In the genomic region with DNA sequence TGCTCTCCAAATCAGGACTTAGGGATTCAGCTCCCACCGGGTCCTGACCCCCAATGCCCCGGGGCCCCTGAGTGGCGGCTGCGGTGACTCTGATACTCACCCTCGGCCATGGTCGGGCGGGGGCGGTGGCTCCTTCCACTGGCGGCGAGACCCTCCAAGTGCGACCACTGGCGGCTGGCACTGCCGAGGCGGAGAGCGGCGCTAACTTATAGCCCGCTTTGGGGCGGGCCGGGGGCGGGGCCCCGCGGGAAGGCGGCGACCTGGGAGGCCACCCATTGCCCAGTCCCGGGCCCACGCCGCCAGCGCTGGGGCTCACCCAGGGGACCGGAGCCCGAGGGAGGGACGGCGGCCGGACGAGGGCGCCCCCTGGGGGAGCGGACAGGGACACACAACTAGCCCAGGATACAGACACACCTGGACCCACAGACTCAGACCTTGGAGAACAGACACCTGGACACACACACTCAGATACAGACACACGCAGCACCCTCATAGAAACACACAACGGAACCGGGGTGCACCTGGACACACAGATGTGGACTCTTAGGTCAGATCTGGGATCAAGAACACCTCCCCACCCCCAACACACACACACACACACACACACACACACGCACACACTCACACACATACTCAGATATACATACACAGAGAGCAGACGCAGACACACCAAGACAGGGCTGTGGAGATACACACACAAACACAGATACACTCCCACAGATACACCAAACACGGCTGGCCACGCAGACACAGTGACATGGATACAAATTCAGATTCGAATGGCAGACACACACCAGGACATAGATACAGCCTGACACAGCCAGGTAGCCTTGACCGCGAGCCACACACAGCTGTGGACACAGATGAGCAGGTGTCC, we compare ENCODE assay signal across 1 cellular context.
TF ChIP-seq lines count a peak whose summit lies in the region.

TSS of gene TGM2 (minus strand) at position 182 of the 877 bp plus-strand sequence. CDS start at position 110, 72 bp downstream.

TF ChIP-seq in K562, 482 proteins besides CTCF, POLR2A, EP300 and RAD21 (continued from another document):
- TF ChIP-seq, protein P1, sequence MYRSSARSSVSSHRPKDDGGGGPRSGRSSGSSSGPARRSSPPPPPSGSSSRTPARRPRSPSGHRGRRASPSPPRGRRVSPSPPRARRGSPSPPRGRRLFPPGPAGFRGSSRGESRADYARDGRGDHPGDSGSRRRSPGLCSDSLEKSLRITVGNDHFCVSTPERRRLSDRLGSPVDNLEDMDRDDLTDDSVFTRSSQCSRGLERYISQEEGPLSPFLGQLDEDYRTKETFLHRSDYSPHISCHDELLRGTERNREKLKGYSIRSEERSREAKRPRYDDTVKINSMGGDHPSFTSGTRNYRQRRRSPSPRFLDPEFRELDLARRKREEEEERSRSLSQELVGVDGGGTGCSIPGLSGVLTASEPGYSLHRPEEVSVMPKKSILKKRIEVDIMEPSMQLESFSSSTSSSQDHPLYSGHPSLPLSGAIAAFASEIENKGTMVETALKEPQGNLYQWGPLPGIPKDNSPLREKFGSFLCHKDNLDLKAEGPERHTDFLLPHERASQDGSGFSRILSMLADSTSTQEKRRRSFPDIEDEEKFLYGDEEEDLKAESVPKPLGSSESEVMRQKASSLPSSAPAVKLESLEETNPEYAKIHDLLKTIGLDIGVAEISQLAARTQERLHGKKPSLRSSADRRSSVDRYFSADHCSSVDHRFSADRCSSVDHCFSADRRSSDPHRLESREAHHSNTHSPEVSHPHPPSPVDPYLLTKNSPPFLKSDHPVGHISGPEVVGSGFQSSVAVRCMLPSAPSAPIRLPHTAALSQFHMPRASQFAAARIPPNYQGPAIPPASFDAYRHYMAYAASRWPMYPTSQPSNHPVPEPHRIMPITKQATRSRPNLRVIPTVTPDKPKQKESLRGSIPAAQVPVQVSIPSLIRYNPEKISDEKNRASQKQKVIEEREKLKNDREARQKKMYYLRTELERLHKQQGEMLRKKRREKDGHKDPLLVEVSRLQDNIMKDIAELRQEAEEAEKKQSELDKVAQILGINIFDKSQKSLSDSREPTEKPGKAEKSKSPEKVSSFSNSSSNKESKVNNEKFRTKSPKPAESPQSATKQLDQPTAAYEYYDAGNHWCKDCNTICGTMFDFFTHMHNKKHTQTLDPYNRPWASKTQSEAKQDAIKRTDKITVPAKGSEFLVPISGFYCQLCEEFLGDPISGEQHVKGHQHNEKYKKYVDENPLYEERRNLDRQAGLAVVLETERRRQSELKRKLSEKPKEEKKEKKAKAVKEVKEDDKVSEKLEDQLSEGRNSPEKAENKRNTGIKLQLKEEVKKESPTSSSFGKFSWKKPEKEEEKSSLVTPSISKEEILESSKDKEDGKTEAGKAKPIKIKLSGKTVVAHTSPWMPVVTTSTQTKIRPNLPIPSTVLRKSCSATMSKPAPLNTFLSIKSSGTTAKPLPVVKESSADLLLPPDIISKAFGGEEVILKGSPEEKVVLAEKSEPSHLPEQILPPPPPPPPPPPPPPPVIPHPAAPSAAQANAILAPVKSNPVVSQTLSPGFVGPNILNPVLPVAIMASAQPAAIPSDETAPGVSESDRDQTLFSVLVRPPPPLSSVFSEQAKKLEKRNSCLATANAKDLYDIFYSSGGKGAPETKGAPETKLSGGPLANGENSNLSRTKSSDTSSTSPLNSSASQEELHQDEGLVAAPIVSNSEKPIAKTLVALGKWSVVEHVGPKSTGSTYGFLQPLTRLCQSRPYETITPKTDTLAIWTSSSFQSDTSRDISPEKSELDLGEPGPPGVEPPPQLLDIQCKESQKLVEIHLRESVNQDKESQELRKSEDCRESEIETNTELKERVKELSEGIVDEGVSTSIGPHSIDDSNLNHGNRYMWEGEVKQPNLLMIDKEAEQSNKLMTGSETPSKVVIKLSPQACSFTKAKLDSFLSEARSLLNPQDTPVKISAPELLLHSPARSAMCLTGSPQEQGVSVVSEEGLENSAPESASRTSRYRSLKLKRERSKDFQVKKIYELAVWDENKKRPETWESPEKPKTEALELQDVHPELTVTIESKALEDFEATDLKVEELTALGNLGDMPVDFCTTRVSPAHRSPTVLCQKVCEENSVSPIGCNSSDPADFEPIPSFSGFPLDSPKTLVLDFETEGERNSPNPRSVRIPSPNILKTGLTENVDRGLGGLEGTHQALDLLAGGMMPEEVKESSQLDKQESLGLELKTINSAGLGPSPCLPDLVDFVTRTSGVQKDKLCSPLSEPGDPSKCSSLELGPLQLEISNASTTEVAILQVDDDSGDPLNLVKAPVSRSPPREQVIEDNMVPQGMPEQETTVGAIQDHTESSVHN (IDR thresholded peaks at IDR 0.05; ENCODE audit: borderline replicate concordance in 1 of 2, low read depth in 1 of 2), result no peak
- no peak for TF ChIP-seq TEAD2 (tag; IDR thresholded peaks at IDR 0.05)
- no peak for TF ChIP-seq NR2F6 (CRISPR knock-in tag; IDR thresholded peaks at IDR 0.05)
- TF ChIP-seq, protein P2, sequence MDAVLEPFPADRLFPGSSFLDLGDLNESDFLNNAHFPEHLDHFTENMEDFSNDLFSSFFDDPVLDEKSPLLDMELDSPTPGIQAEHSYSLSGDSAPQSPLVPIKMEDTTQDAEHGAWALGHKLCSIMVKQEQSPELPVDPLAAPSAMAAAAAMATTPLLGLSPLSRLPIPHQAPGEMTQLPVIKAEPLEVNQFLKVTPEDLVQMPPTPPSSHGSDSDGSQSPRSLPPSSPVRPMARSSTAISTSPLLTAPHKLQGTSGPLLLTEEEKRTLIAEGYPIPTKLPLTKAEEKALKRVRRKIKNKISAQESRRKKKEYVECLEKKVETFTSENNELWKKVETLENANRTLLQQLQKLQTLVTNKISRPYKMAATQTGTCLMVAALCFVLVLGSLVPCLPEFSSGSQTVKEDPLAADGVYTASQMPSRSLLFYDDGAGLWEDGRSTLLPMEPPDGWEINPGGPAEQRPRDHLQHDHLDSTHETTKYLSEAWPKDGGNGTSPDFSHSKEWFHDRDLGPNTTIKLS (IDR thresholded peaks at IDR 0.05; ENCODE audit: borderline replicate concordance, low read depth), result peak; percentile 11; the same call in 1 of the 2 replicates
- no peak for TF ChIP-seq TEAD1 (CRISPR knock-in tag; IDR thresholded peaks at IDR 0.05)
- no peak for TF ChIP-seq BCL6 (CRISPR knock-in tag; IDR thresholded peaks at IDR 0.05)
- no peak for TF ChIP-seq ZNF324 (CRISPR knock-in tag; IDR thresholded peaks at IDR 0.05)
- TF ChIP-seq SRSF3 (IDR thresholded peaks at IDR 0.05; ENCODE audit: insufficient read depth, low read length), result no peak
- peak; percentile 62 for TF ChIP-seq XRCC5 (IDR thresholded peaks at IDR 0.05; ENCODE audit: low read depth, low read length)
- no peak for TF ChIP-seq L3MBTL2 (IDR thresholded peaks at IDR 0.05)
- no peak for TF ChIP-seq TRIM28 (IDR thresholded peaks at IDR 0.05)
- TF ChIP-seq RBM22 (IDR thresholded peaks at IDR 0.05; ENCODE audit: low read depth, low read length, poor library complexity, severe bottlenecking), result no peak
- TF ChIP-seq SIRT6 (IDR thresholded peaks at IDR 0.05; ENCODE audit: low read depth, low read length), result no peak
- TF ChIP-seq ELF4 (CRISPR knock-in tag; IDR thresholded peaks at IDR 0.05), result 0 out of 2 replicates have a peak, but pooled peaks have one; percentile 63
- no peak for TF ChIP-seq CSDE1 (IDR thresholded peaks at IDR 0.05)
- TF ChIP-seq, protein P3, sequence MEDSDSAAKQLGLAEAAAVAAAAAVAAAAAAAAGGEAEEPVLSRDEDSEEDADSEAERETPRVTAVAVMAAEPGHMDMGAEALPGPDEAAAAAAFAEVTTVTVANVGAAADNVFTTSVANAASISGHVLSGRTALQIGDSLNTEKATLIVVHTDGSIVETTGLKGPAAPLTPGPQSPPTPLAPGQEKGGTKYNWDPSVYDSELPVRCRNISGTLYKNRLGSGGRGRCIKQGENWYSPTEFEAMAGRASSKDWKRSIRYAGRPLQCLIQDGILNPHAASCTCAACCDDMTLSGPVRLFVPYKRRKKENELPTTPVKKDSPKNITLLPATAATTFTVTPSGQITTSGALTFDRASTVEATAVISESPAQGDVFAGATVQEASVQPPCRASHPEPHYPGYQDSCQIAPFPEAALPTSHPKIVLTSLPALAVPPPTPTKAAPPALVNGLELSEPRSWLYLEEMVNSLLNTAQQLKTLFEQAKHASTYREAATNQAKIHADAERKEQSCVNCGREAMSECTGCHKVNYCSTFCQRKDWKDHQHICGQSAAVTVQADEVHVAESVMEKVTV (CRISPR knock-in tag; IDR thresholded peaks at IDR 0.05), result peak; percentile 95
- TF ChIP-seq SRSF9 (IDR thresholded peaks at IDR 0.05; ENCODE audit: borderline replicate concordance, low read depth, low read length), result no peak
- no peak for TF ChIP-seq MBD2 (IDR thresholded peaks at IDR 0.05; ENCODE audit: borderline replicate concordance, low read depth)
